4 cellular contexts compared by ENCODE assay signal in the genomic region with DNA sequence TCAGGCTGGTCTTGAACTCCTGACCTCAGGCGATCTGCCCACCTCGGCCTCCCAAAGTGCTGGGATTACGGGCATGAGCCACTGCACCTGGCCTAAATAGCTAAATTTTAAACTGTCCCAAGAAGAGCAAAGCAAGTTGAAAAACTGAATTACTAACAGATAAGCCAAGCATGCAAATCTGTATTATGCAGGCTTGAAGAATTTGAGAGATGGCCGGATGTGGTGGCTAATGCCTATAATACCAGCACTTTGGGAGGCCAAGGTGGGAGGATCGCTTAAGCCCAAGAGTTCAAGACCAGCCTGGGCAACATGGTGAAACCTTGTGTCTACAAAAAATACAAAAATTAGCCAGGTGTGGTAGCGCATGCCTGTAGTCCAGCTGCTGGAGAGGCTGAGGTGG. TPM values are rescaled to one million over a fixed set of nuclear protein-coding genes. Genes with fewer than 3 reads are reported as not detected.
"Had no signal": no experiment of that assay in that cellular context is flagged by ENCODE, and none has a peak within 500 bp of the region (broad histone marks: within the 10 kb centered on the region; RNA-seq: fewer than 3 reads in every experiment).

No MANE protein-coding gene starts in this region.

RNA-seq across cellular contexts. Expression of a gene that starts 24.2 kb away (rescaled TPM):
- total RNA-seq: activated naive CD8-positive, alpha-beta T cell treated with anti-CD3 and anti-CD28 coated beads, Interleukin-2, amount 10 ng/mL, durations not matched to agents 7 days and 5 days; ascending aorta; bronchial epithelial cell; chondrocyte had no signal
